Comparison of ENCODE assay signal across 23 cellular contexts in the genomic region with DNA sequence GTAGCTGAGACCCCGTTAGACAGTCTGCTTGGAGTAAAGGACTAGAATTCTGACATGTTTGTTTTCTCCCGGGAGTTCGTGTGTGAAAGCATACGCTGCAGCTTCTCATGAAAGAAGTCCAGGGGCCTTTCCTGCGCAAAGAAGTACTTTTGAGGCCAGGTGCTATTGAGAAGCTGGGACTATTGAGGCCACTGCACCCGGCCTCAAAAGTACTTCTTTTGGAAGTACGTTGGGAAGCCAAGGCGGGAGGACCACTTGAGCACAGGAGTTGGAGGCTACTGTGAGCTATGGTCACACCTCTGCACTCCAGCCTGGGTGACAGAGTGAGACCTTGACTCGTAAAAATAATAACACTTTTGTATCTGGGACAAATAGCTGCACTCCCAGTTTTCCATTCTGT. TPM values are rescaled to one million over a fixed set of nuclear protein-coding genes. Genes with fewer than 3 reads are reported as not detected.
A peak's percentile ranks its signal among the peaks of the same experiment; 100 is the strongest.
DNase-seq lines count a peak whose midpoint lies in the region; ATAC-seq and TF ChIP-seq lines count a peak whose summit lies in the region.
"Had no signal": no experiment of that assay in that cellular context is flagged by ENCODE, and none has a peak within 500 bp of the region (broad histone marks: within the 10 kb centered on the region; RNA-seq: fewer than 3 reads in every experiment).

No MANE protein-coding gene starts in this region.

- ATAC-seq in left lung (no peak), HG03565 (IDR thresholded peaks at IDR 0.05; ENCODE audit: unreplicated experiment) (no peak)
- no peak for ATAC-seq in stimulated activated effector memory CD8-positive, alpha-beta T cell treated with anti-CD3 and anti-CD28 coated beads, Interleukin-12 subunit alpha, Interleukin-12 subunit beta, amount 100 ng/mL, for 72 hours
- ATAC-seq in stimulated activated naive CD8-positive, alpha-beta T cell treated with anti-CD3 and anti-CD28 coated beads, Interleukin-15, Interleukin-2, amounts not matched to agents 100 U/mL and 50 U/mL, for 24 hours, result no peak
- ATAC-seq: gastroesophageal sphincter; sciatic nerve; stimulated activated naive CD8-positive, alpha-beta T cell treated with anti-CD3 and anti-CD28 coated beads, Interleukin-15, amount 100 ng/mL, for 72 hours had no signal

- TF ChIP-seq CTCF in VCaP (conservative IDR thresholded peaks at IDR 0.05) (no peak), left lung (IDR thresholded peaks at IDR 0.05) (no peak)

- H3K4me3 ChIP-seq in left lung, result no peak overlapping the region
- H3K4me3 ChIP-seq: coronary artery, gastroesophageal sphincter, neural progenitor cell had no signal

- intact Hi-C loops in left lung (cut with DNase I), result no loop called here

- peak overlapping the region; percentile 90 for H3K27ac ChIP-seq in VCaP
- H3K27ac ChIP-seq in left lung, result peak overlapping the region; percentile 19 to 46
- H3K27ac ChIP-seq: coronary artery, neural progenitor cell had no signal

- DNase-seq in activated T-cell treated with anti-CD3 and anti-CD28 coated beads, Interleukin-2, amount 50 U/mL, for 24 hours, result no peak
- no peak for DNase-seq in activated T-cell treated with anti-CD3 and anti-CD28 coated beads for 4 hours
- no peak for DNase-seq in left lung
- no peak for DNase-seq in stimulated activated effector memory CD8-positive, alpha-beta T cell treated with anti-CD3 and anti-CD28 coated beads, Interleukin-12 subunit alpha, Interleukin-12 subunit beta, amount 100 ng/mL, for 72 hours (ENCODE audit: low spot score in 2 of 2)
- DNase-seq in NCI-H2227 (lab: John Stamatoyannopoulos, UW; ENCODE audit: unreplicated experiment), result no peak
- no peak for DNase-seq in stimulated activated naive CD8-positive, alpha-beta T cell treated with anti-CD3 and anti-CD28 coated beads, Interleukin-15, Interleukin-2, amounts not matched to agents 100 U/mL and 50 U/mL, for 24 hours
- DNase-seq: activated CD4-positive, alpha-beta T cell treated with anti-CD3 and anti-CD28 coated beads, Interleukin-2, amount 50 U/mL, for 4 hours; H9; hypothalamus; NCI-H1092 treated with DMSO at 0.1 percent for 48 hours; NCI-H1930; NCI-H524 treated with DMSO at 0.1 percent for 48 hours; posterior cingulate gyrus; stimulated activated naive CD8-positive, alpha-beta T cell treated with anti-CD3 and anti-CD28 coated beads, Interleukin-15, amount 100 ng/mL, for 72 hours had no signal

- H3K27ac Mint-ChIP-seq in activated T-cell treated with anti-CD3 and anti-CD28 coated beads, Interleukin-2, amount 50 U/mL, for 24 hours, result peak overlapping the region; percentile 30
- H3K27ac Mint-ChIP-seq in stimulated activated effector memory CD8-positive, alpha-beta T cell treated with anti-CD3 and anti-CD28 coated beads, Interleukin-12 subunit alpha, Interleukin-12 subunit beta, amount 100 ng/mL, for 72 hours, result peak overlapping the region; percentile 35
- H3K27ac Mint-ChIP-seq: activated T-helper 2 cell treated with anti-CD3 and anti-CD28 coated beads, Interferon-gamma antibody, Interleukin-2, Interleukin-4, amounts not matched to agents 10 μg/mL and 5 μg/mL and 100 μg/mL, durations not matched to agents 14 hours and 24 hours and 36 hours; H9; neural progenitor cell had no signal

- no peaks in the 10 kb centered on the region for H3K9me3 ChIP-seq in left lung
- H3K9me3 ChIP-seq: gastroesophageal sphincter had no signal

- no peak overlapping the region for H3K4me3 Mint-ChIP-seq in activated T-cell treated with anti-CD3 and anti-CD28 coated beads, Interleukin-2, amount 50 U/mL, for 24 hours
- H3K4me3 Mint-ChIP-seq in stimulated activated effector memory CD8-positive, alpha-beta T cell treated with anti-CD3 and anti-CD28 coated beads, Interleukin-12 subunit alpha, Interleukin-12 subunit beta, amount 100 ng/mL, for 72 hours, result no peak overlapping the region
- H3K4me3 Mint-ChIP-seq: H9; neural progenitor cell; T-helper 2 cell treated with Interferon-gamma antibody and Interleukin-4, amounts not matched to agents 5 μg/mL and 100 μg/mL, for 36 hours had no signal

- no peaks in the 10 kb centered on the region for H3K27me3 Mint-ChIP-seq in activated T-cell treated with anti-CD3 and anti-CD28 coated beads, Interleukin-2, amount 50 U/mL, for 24 hours
- H3K27me3 Mint-ChIP-seq: activated naive CD4-positive, alpha-beta T cell treated with anti-CD3 and anti-CD28 coated beads, Interleukin-2, amount 50 U/mL, for 24 hours; stimulated activated naive CD8-positive, alpha-beta T cell treated with anti-CD3 and anti-CD28 coated beads, Interleukin-15, amount 100 ng/mL, for 72 hours had no signal

- H3K4me1 ChIP-seq in left lung, result peaks cover 22 to 58% of the 10 kb centered on the region in 2 donors
- H3K4me1 ChIP-seq: neural progenitor cell had no signal

- peaks cover 85% of the 10 kb centered on the region for H3K4me1 Mint-ChIP-seq in activated T-cell treated with anti-CD3 and anti-CD28 coated beads, Interleukin-2, amount 50 U/mL, for 24 hours (ENCODE audit: low read depth)
- H3K4me1 Mint-ChIP-seq in stimulated activated effector memory CD8-positive, alpha-beta T cell treated with anti-CD3 and anti-CD28 coated beads, Interleukin-12 subunit alpha, Interleukin-12 subunit beta, amount 100 ng/mL, for 72 hours, result peaks cover 67% of the 10 kb centered on the region

- peaks cover 0 to 26% of the 10 kb centered on the region in 2 donors for H3K36me3 ChIP-seq in left lung
- H3K36me3 ChIP-seq: neural progenitor cell had no signal

- H3K9me3 Mint-ChIP-seq in activated T-cell treated with anti-CD3 and anti-CD28 coated beads, Interleukin-2, amount 50 U/mL, for 24 hours, result peaks cover under 1% of the 10 kb centered on the region
- no peaks in the 10 kb centered on the region for H3K9me3 Mint-ChIP-seq in stimulated activated effector memory CD8-positive, alpha-beta T cell treated with anti-CD3 and anti-CD28 coated beads, Interleukin-12 subunit alpha, Interleukin-12 subunit beta, amount 100 ng/mL, for 72 hours
- H3K9me3 Mint-ChIP-seq: activated naive CD4-positive, alpha-beta T cell treated with anti-CD3 and anti-CD28 coated beads, Interleukin-2, amount 50 U/mL, for 24 hours; activated T-helper 2 cell treated with anti-CD3 and anti-CD28 coated beads, Interferon-gamma antibody, Interleukin-2, Interleukin-4, amounts not matched to agents 10 μg/mL and 5 μg/mL and 100 μg/mL, durations not matched to agents 14 hours and 24 hours and 36 hours; H9; neural progenitor cell; T-helper 2 cell treated with Interferon-gamma antibody and Interleukin-4, amounts not matched to agents 5 μg/mL and 100 μg/mL, for 36 hours had no signal

- no peaks in the 10 kb centered on the region for H3K27me3 ChIP-seq in left lung
- H3K27me3 ChIP-seq: gastroesophageal sphincter, neural progenitor cell had no signal

- H3K36me3 Mint-ChIP-seq in activated T-cell treated with anti-CD3 and anti-CD28 coated beads, Interleukin-2, amount 50 U/mL, for 24 hours (ENCODE audit: low read depth), result peaks cover 93% of the 10 kb centered on the region
- peaks cover 29% of the 10 kb centered on the region for H3K36me3 Mint-ChIP-seq in stimulated activated effector memory CD8-positive, alpha-beta T cell treated with anti-CD3 and anti-CD28 coated beads, Interleukin-12 subunit alpha, Interleukin-12 subunit beta, amount 100 ng/mL, for 72 hours

RNA-seq across cellular contexts. Expression of a gene that starts 12.5 kb away (rescaled TPM):
- 10 to 100 TPM; 15.8 to 17.2 TPM for total RNA-seq in left lung
